9 cellular contexts compared by ENCODE assay signal in genomic region chr9:109319072-109319630, GRCh38. TPM values are rescaled to one million over a fixed set of nuclear protein-coding genes. Genes with fewer than 3 reads are reported as not detected.
A peak's percentile ranks its signal among the peaks of the same experiment; 100 is the strongest.
DNase-seq lines count a peak whose midpoint lies in the region; ATAC-seq and TF ChIP-seq lines count a peak whose summit lies in the region.
"Had no signal": no experiment of that assay in that cellular context is flagged by ENCODE, and none has a peak within 500 bp of the region (broad histone marks: within the 10 kb centered on the region; RNA-seq: fewer than 3 reads in every experiment).

No MANE protein-coding gene starts in this region.

- H3K36me3 ChIP-seq in SK-N-SH (replicated peaks in 1 of 2; ENCODE audit: control insufficient read depth in 1 of 2, insufficient read depth in 2 of 2, low read length in 1 of 2), result no peaks in the 10 kb centered on the region
- H3K36me3 ChIP-seq: neutrophil had no signal

- peaks cover 6% of the 10 kb centered on the region; the same call in 1 of the 2 replicates for H3K27me3 ChIP-seq in SK-N-SH (ENCODE audit: insufficient read depth)

- CTCF ChIA-PET in SK-N-SH (lab: Yijun Ruan, JAX), result interaction anchor here (0.6 to 4.3 kb wide), 14 partner anchors 10 to 136 kb away, joined by 3 to 30 read pairs (median 4); no protein-coding TSS in a partner anchor

- POLR2A ChIA-PET in SK-N-SH (lab: Yijun Ruan, JAX), result interaction anchor here (1.0 kb wide), 1 partner anchor 48 kb away, joined by 3 read pairs; no protein-coding TSS in a partner anchor

- WGBS in SK-N-SH (ENCODE audit: low lambda C conversion rate), result 42% methylated on average over 20 of the region's 39 CpGs

- H3K9me3 ChIP-seq in SK-N-SH, result no peaks in the 10 kb centered on the region
- H3K9me3 ChIP-seq: neutrophil had no signal

- H3K79me2 ChIP-seq in SK-N-SH (ENCODE audit: insufficient read depth), result no peaks in the 10 kb centered on the region

- H4K20me1 ChIP-seq in SK-N-SH (ENCODE audit: insufficient read depth), result no peaks in the 10 kb centered on the region

- H3K36me3 Mint-ChIP-seq in activated T-cell treated with anti-CD3 and anti-CD28 coated beads, Interleukin-2, amount 50 U/mL, for 24 hours (ENCODE audit: low read depth), result no peaks in the 10 kb centered on the region
- H3K36me3 Mint-ChIP-seq in stimulated activated memory B cell treated with anti-CD40 and anti-IgM and Interleukin-4, amounts not matched to agents 10 μg/mL and 1 μg/mL and 100 μg/mL, for 72 hours, result no peaks in the 10 kb centered on the region

- peak overlapping the region; percentile 55 to 57; a peak in 2 of 4 replicates for H3K4me3 ChIP-seq in SK-N-SH (ENCODE audit: low read depth in 2 of 2, low read length in 1 of 2)
- H3K4me3 ChIP-seq in iPS-11a (ENCODE audit: low read depth, low read length), result peak overlapping the region; percentile 50

- H3F3A ChIP-seq in SK-N-SH (replicated peaks; ENCODE audit: insufficient read depth), result peaks cover 3% of the 10 kb centered on the region

- no peaks in the 10 kb centered on the region for H3K9me3 Mint-ChIP-seq in activated T-cell treated with anti-CD3 and anti-CD28 coated beads, Interleukin-2, amount 50 U/mL, for 24 hours
- H3K9me3 Mint-ChIP-seq in stimulated activated memory B cell treated with anti-CD40 and anti-IgM and Interleukin-4, amounts not matched to agents 10 μg/mL and 1 μg/mL and 100 μg/mL, for 72 hours, result peaks cover 4% of the 10 kb centered on the region

- no peak overlapping the region for H3K9ac ChIP-seq in SK-N-SH

- H3K27me3 Mint-ChIP-seq in activated T-cell treated with anti-CD3 and anti-CD28 coated beads, Interleukin-2, amount 50 U/mL, for 24 hours, result peaks cover 82% of the 10 kb centered on the region
- peaks cover 90% of the 10 kb centered on the region for H3K27me3 Mint-ChIP-seq in stimulated activated memory B cell treated with anti-CD40 and anti-IgM and Interleukin-4, amounts not matched to agents 10 μg/mL and 1 μg/mL and 100 μg/mL, for 72 hours

- no peak overlapping the region for H3K27ac Mint-ChIP-seq in activated T-cell treated with anti-CD3 and anti-CD28 coated beads, Interleukin-2, amount 50 U/mL, for 24 hours
- peak overlapping the region; percentile 33 for H3K27ac Mint-ChIP-seq in stimulated activated memory B cell treated with anti-CD40 and anti-IgM and Interleukin-4, amounts not matched to agents 10 μg/mL and 1 μg/mL and 100 μg/mL, for 72 hours

- H3K9me2 ChIP-seq in SK-N-SH, result no peaks in the 10 kb centered on the region

- no peak for TF ChIP-seq EP300 in SK-N-SH (IDR thresholded peaks at IDR 0.05; ENCODE audit: borderline replicate concordance in 1 of 2, low read depth in 1 of 2, low read length in 1 of 2)

- no peak overlapping the region for H2AFZ ChIP-seq in SK-N-SH (ENCODE audit: low read depth)

- peaks cover 13% of the 10 kb centered on the region for H3K4me1 Mint-ChIP-seq in activated T-cell treated with anti-CD3 and anti-CD28 coated beads, Interleukin-2, amount 50 U/mL, for 24 hours (ENCODE audit: low read depth)
- peaks cover 19% of the 10 kb centered on the region for H3K4me1 Mint-ChIP-seq in stimulated activated memory B cell treated with anti-CD40 and anti-IgM and Interleukin-4, amounts not matched to agents 10 μg/mL and 1 μg/mL and 100 μg/mL, for 72 hours

- peak; percentile 58 for DNase-seq in SK-N-SH
- DNase-seq in activated T-cell treated with anti-CD3 and anti-CD28 coated beads, Interleukin-2, amount 50 U/mL, for 24 hours, result peak; percentile 37
- DNase-seq in GM19238 (ENCODE audit: insufficient read length, low spot score), result no peak

- no peak for TF ChIP-seq CTCF in SK-N-SH (IDR thresholded peaks at IDR 0.05)

- TF ChIP-seq RAD21 in SK-N-SH (IDR thresholded peaks at IDR 0.05; ENCODE audit: low read length), result no peak

- H3K4me1 ChIP-seq in SK-N-SH (ENCODE audit: control insufficient read depth in 1 of 2, insufficient read depth in 2 of 2, low read depth in 1 of 2, low read length in 1 of 2), result peaks cover 0 to 24% of the 10 kb centered on the region in 2 experiments; a peak in 1 of 4 replicates

- peak overlapping the region; percentile 73 for H3K4me2 ChIP-seq in SK-N-SH

- H3K27ac ChIP-seq in SK-N-SH (ENCODE audit: low read depth in 2 of 2, low read length in 1 of 2), result no peak overlapping the region
- H3K27ac ChIP-seq: neutrophil had no signal

- H3K4me3 Mint-ChIP-seq in activated T-cell treated with anti-CD3 and anti-CD28 coated beads, Interleukin-2, amount 50 U/mL, for 24 hours, result peak overlapping the region; percentile 60
- peak overlapping the region; percentile 82 for H3K4me3 Mint-ChIP-seq in stimulated activated memory B cell treated with anti-CD40 and anti-IgM and Interleukin-4, amounts not matched to agents 10 μg/mL and 1 μg/mL and 100 μg/mL, for 72 hours

- ATAC-seq in SK-N-SH treated with all-trans-retinoic acid at 6 μM for 48 hours, result no peak
- no peak for ATAC-seq in stimulated activated memory B cell treated with anti-CD40 and anti-IgM and Interleukin-4, amounts not matched to agents 10 μg/mL and 1 μg/mL and 100 μg/mL, for 72 hours
- ATAC-seq in HG02623 (IDR thresholded peaks at IDR 0.05; ENCODE audit: unreplicated experiment), result no peak
- ATAC-seq in HG03442 (IDR thresholded peaks at IDR 0.05; ENCODE audit: unreplicated experiment), result no peak

TF ChIP-seq in SK-N-SH, 30 proteins besides CTCF, POLR2A, EP300 and RAD21:
- TF ChIP-seq JUND (IDR thresholded peaks at IDR 0.05) (no peak), GATA2 (CRISPR knock-in tag; IDR thresholded peaks at IDR 0.05) (peak; percentile 30; the same call in 1 of the 2 replicates)

TF ChIP-seq in SK-N-SH treated with all-trans-retinoic acid at 6 μM for 48 hours, 23 proteins besides CTCF, POLR2A, EP300 and RAD21:
- TF ChIP-seq ZC3H10 (CRISPR knock-in tag; IDR thresholded peaks at IDR 0.05) (no peak), TCF4 (CRISPR knock-in tag; IDR thresholded peaks at IDR 0.05; ENCODE audit: borderline replicate concordance) (no peak), ESRRG (CRISPR knock-in tag; IDR thresholded peaks at IDR 0.05) (no peak), ZNF565 (CRISPR knock-in tag; conservative IDR thresholded peaks at IDR 0.05; ENCODE audit: low read depth) (no peak), ZNF8 (CRISPR knock-in tag; IDR thresholded peaks at IDR 0.05) (no peak)

RNA-seq across cellular contexts. Expression of gene EPB41L4B, which starts 1.7 kb away (rescaled TPM):
- polyA plus RNA-seq in SK-N-SH (2012; rRNA removed), result 0.59 and 0.84 TPM in 2 replicates
- 0.93 and 1.2 TPM in 2 replicates for polyA plus RNA-seq in SK-N-SH (2012; cell fraction: cytosol; rRNA removed)
- polyA plus RNA-seq in SK-N-SH (2012; cell fraction: nucleus; rRNA removed), result 0.32 and 0.83 TPM in 2 replicates
